1 cellular context compared by ENCODE assay signal in the genomic region with DNA sequence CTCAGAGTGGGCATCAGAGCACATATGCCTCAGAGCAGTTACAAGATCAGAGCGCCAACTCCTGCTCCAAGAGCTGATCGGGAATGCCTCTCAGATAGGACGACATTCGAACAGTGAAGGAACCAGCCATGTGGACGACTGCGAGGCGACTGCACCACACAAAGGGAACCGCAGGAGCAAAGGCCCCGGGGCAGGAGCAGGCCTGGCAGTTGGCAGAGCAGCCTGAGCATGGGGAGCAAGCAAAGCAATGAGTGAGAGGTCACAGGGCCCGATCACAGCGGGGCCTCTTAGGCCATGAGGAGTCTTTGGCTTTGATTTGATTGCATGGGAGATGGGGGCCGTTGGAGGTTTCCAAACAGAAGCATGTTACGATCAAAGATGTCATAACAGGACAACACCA.
TF ChIP-seq lines count a peak whose summit lies in the region.

No MANE protein-coding gene starts in this region.

TF ChIP-seq in GM12878, 131 proteins besides CTCF, POLR2A, EP300 and RAD21:
- TF ChIP-seq, protein P1, sequence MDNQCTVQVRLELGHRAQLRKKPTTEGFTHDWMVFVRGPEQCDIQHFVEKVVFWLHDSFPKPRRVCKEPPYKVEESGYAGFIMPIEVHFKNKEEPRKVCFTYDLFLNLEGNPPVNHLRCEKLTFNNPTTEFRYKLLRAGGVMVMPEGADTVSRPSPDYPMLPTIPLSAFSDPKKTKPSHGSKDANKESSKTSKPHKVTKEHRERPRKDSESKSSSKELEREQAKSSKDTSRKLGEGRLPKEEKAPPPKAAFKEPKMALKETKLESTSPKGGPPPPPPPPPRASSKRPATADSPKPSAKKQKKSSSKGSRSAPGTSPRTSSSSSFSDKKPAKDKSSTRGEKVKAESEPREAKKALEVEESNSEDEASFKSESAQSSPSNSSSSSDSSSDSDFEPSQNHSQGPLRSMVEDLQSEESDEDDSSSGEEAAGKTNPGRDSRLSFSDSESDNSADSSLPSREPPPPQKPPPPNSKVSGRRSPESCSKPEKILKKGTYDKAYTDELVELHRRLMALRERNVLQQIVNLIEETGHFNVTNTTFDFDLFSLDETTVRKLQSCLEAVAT (IDR thresholded peaks at IDR 0.05): peak; percentile 61; the same call in 1 of the 2 replicates
- TF ChIP-seq PAX8 (IDR thresholded peaks at IDR 0.05): no peak
